Comparison of ENCODE assay signal across 8 cellular contexts in genomic region chr2:70140978-70141753, GRCh38. TPM values are rescaled to one million over a fixed set of nuclear protein-coding genes. Genes with fewer than 3 reads are reported as not detected.
DNase-seq lines count a peak whose midpoint lies in the region; ATAC-seq and TF ChIP-seq lines count a peak whose summit lies in the region.

No MANE protein-coding gene starts in this region.

- no peaks in the 10 kb centered on the region for H3K36me3 ChIP-seq in thymus (ENCODE audit: control insufficient read depth, insufficient read depth)

- WGBS in thymus = 78% methylated on average over 14 of the region's 14 CpGs

- peak; percentile 29 for ATAC-seq in HG02763 (IDR thresholded peaks at IDR 0.05; ENCODE audit: unreplicated experiment)

- no peaks in the 10 kb centered on the region for H3K27me3 ChIP-seq in thymus (ENCODE audit: control insufficient read depth, insufficient read depth)

- no peaks in the 10 kb centered on the region for H3K9me3 ChIP-seq in thymus (ENCODE audit: control insufficient read depth)

- H3K27ac ChIP-seq in thymus (ENCODE audit: low read depth) = peak overlapping the region; percentile 98

- TF ChIP-seq CTCF in epithelial cell of proximal tubule (conservative IDR thresholded peaks at IDR 0.05; ENCODE audit: low read depth, low read length) = peak; percentile 53

- peak overlapping the region; percentile 55 for H3K4me3 ChIP-seq in epithelial cell of proximal tubule (ENCODE audit: low read depth, low read length)
- peak overlapping the region; percentile 70 for H3K4me3 ChIP-seq in thymus (ENCODE audit: low read length)

- DNase-seq in NCI-H1436 (lab: John Stamatoyannopoulos, UW) (peak; percentile 48), NCI-H1436 treated with DMSO at 0.1 percent for 48 hours (lab: John Stamatoyannopoulos, UW) (no peak), NCI-H2107 (lab: John Stamatoyannopoulos, UW) (peak; percentile 61), epithelial cell of proximal tubule (ENCODE audit: low read depth) (peak; percentile 83), myocyte (ENCODE audit: low read depth) (peak; percentile 50)
- peak; percentile 53 for DNase-seq in activated CD4-positive, alpha-beta T cell treated with anti-CD3 and anti-CD28 coated beads, Interleukin-2, amount 50 U/mL, for 1 hour

- H3K4me1 ChIP-seq in thymus (ENCODE audit: control insufficient read depth, insufficient read depth, low read length) = peaks cover 32% of the 10 kb centered on the region

RNA-seq across cellular contexts. Expression of gene C2orf42, which starts 49.7 kb away (rescaled TPM):
- total RNA-seq in epithelial cell of proximal tubule (8.1 TPM in 2 replicates), myocyte (13.2 and 23.6 TPM in 2 replicates)
- polyA plus RNA-seq in myocyte (2012) = 15.6 TPM
- polyA plus RNA-seq in thymus = 15.4 TPM

RNA-seq across cellular contexts. Expression of gene PCBP1, which starts 53.9 kb away (rescaled TPM):
- total RNA-seq in epithelial cell of proximal tubule = 73.6 and 100 TPM in 2 replicates
- 58.6 and 60.0 TPM in 2 replicates for total RNA-seq in myocyte
- polyA plus RNA-seq in myocyte (2012) = 277 TPM
- polyA plus RNA-seq in thymus = 361 TPM
